1 cellular context compared by ENCODE assay signal in genomic region chr14:90342327-90342726, GRCh38.
TF ChIP-seq lines count a peak whose summit lies in the region.

No MANE protein-coding gene starts in this region.

TF ChIP-seq in K562, 482 proteins besides CTCF, POLR2A, EP300 and RAD21 (continued from another document):
- TF ChIP-seq MNT (conservative IDR thresholded peaks at IDR 0.05) (no peak), THAP7 (CRISPR knock-in tag; IDR thresholded peaks at IDR 0.05) (no peak), RBM14 (IDR thresholded peaks at IDR 0.05; ENCODE audit: borderline replicate concordance, insufficient read depth, low read depth, low read length) (no peak)
TF ChIP-seq in K562: peak in this region for 1.
